Comparison of ENCODE assay signal across 11 cellular contexts in genomic region chr19:17889609-17890214, GRCh38. TPM values are rescaled to one million over a fixed set of nuclear protein-coding genes. Genes with fewer than 3 reads are reported as not detected.
DNase-seq lines count a peak whose midpoint lies in the region; ATAC-seq, FAIRE-seq and TF ChIP-seq lines count a peak whose summit lies in the region.
"Had no signal": no experiment of that assay in that cellular context is flagged by ENCODE, and none has a peak within 500 bp of the region (broad histone marks: within the 10 kb centered on the region; RNA-seq: fewer than 3 reads in every experiment).

No MANE protein-coding gene starts in this region.

- in situ Hi-C loops in astrocyte of the cerebellum (cut with HindIII; ENCODE audit: low sequenced_read_pairs) = no loop called here
- in situ Hi-C loops in HepG2 (cut with HindIII; ENCODE audit: extremely low pct_ligation_motif_present, low pct_unique_long_range_greater_than_20kb) = no loop called here

- no peak overlapping the region for H3K4me3 ChIP-seq in DND-41 (ENCODE audit: low read depth in 1 of 2, low read length in 2 of 2)
- no peak overlapping the region for H3K4me3 ChIP-seq in astrocyte of the cerebellum (ENCODE audit: low read depth, low read length)
- no peak overlapping the region for H3K4me3 ChIP-seq in HepG2 (replicated peaks in 1 of 3; ENCODE audit: insufficient read depth in 1 of 3, low read depth in 2 of 3, low read length in 3 of 3)
- H3K4me3 ChIP-seq: gastroesophageal sphincter had no signal

- intact Hi-C loops in HepG2 (cut with micrococcal nuclease; ENCODE audit: unreplicated experiment) = no loop called here

- TF ChIP-seq CTCF in DND-41 (IDR thresholded peaks at IDR 0.05; ENCODE audit: borderline replicate concordance, extremely low read depth, low read length, poor library complexity, severe bottlenecking) (no peak), astrocyte of the cerebellum (IDR thresholded peaks at IDR 0.05; ENCODE audit: low read depth, low read length, missing control alignments) (no peak), HepG2 (CRISPR knock-in tag; IDR thresholded peaks at IDR 0.05) (no peak), GM10248 (IDR thresholded peaks at IDR 0.05; ENCODE audit: control extremely low read depth, extremely low read depth, low read depth, missing control alignments) (no peak)

- CTCF ChIA-PET in HepG2 (lab: Yijun Ruan, JAX; ENCODE audit: low intra/inter-chr PET ratio, low total read pairs) (no interaction called here), GM10248 (lab: Yijun Ruan, JAX) (interaction anchor here (1.0 to 2.8 kb wide), 2 partner anchors 43 to 48 kb away, joined by 3 to 9 read pairs; partner anchors contain the start of gene CCDC124)

- no peak for FAIRE-seq in HepG2 (lab: Jason Lieb, UNC)

- no peak for TF ChIP-seq POLR2A in HepG2 (IDR thresholded peaks at IDR 0.05; ENCODE audit: insufficient read depth in 1 of 2, low read depth in 2 of 2, low read length in 2 of 2)

- no TSS peak for BruUV-seq in HepG2 (replicated peaks; lab: Mats Ljungman, UMichigan)

- no peaks in the 10 kb centered on the region for H3K27me3 ChIP-seq in DND-41 (ENCODE audit: insufficient read depth, low read length, poor library complexity)
- peaks cover 0 to 3% of the 10 kb centered on the region in 2 experiments; a peak in 3 of 5 replicates for H3K27me3 ChIP-seq in HepG2 (ENCODE audit: control insufficient read depth in 1 of 2, insufficient read depth in 2 of 2, low read length in 2 of 2)

- H3K79me2 ChIP-seq in DND-41 (ENCODE audit: insufficient read depth, low read length) = no peaks in the 10 kb centered on the region
- H3K79me2 ChIP-seq in HepG2 (ENCODE audit: insufficient read depth, low read length) = no peaks in the 10 kb centered on the region
- H3K79me2 ChIP-seq: parathyroid adenoma had no signal

- TF ChIP-seq RAD21 in HepG2 (CRISPR knock-in tag; IDR thresholded peaks at IDR 0.05) = no peak

- 12% methylated on average over 16 of the region's 18 CpGs for WGBS in HepG2 (ENCODE audit: low lambda C conversion rate)

- TF ChIP-seq EP300 in HepG2 (IDR thresholded peaks at IDR 0.05; ENCODE audit: low read depth in 2 of 2, low read length in 2 of 2) (no peak), HepG2 (CRISPR knock-in tag; IDR thresholded peaks at IDR 0.05; ENCODE audit: borderline replicate concordance) (no peak)

- POLR2A ChIA-PET in HepG2 (lab: Yijun Ruan, JAX) = interaction anchor here (0.7 kb wide), 1 partner anchor 30 kb away, joined by 3 read pairs; the partner anchor contains the start of gene RPL18A
- POLR2A ChIA-PET in GM10248 (lab: Yijun Ruan, JAX) = no interaction called here

- H3K4me1 ChIP-seq in DND-41 (ENCODE audit: insufficient read depth, low read length) = no peaks in the 10 kb centered on the region
- H3K4me1 ChIP-seq in HepG2 (ENCODE audit: insufficient read depth, low read length) = no peaks in the 10 kb centered on the region
- H3K4me1 ChIP-seq: gastroesophageal sphincter, parathyroid adenoma had no signal

- H3K4me2 ChIP-seq in DND-41 (ENCODE audit: insufficient read depth, low read length) = no peak overlapping the region
- no peak overlapping the region for H3K4me2 ChIP-seq in HepG2 (ENCODE audit: low read depth, low read length)

- peak; percentile 65 for DNase-seq in DND-41
- DNase-seq in LHCN-M2 (ENCODE audit: low read depth) = peak; percentile 33
- DNase-seq in astrocyte of the cerebellum (ENCODE audit: low read depth) = peak; percentile 32
- peak; percentile 32 for DNase-seq in HepG2 (ENCODE audit: low spot score)
- no peak for DNase-seq in DMS79 (lab: John Stamatoyannopoulos, UW)
- no peak for DNase-seq in GM10248 (ENCODE audit: extremely low spot score)
- DNase-seq: activated gamma-delta T cell had no signal

- no peak overlapping the region for H3K27ac ChIP-seq in DND-41 (ENCODE audit: low read length)
- H3K27ac ChIP-seq in HepG2 (ENCODE audit: extremely low read length, insufficient read depth, low read length) = no peak overlapping the region
- H3K27ac ChIP-seq: gastroesophageal sphincter, parathyroid adenoma had no signal

- H3K9ac ChIP-seq in DND-41 (ENCODE audit: low read depth, low read length) = no peak overlapping the region
- no peak overlapping the region for H3K9ac ChIP-seq in HepG2 (ENCODE audit: insufficient read depth, low read depth, low read length)
- H3K9ac ChIP-seq: parathyroid adenoma had no signal

- no peak overlapping the region for H2AFZ ChIP-seq in DND-41 (ENCODE audit: low read depth, low read length)
- no peak overlapping the region for H2AFZ ChIP-seq in HepG2 (ENCODE audit: low read length)
- H2AFZ ChIP-seq: parathyroid adenoma had no signal

- ATAC-seq in DND-41 (ENCODE audit: insufficient read depth, low read depth) = peak; percentile 80
- peak; percentile 70 for ATAC-seq in HepG2
- ATAC-seq in GM21515 (IDR thresholded peaks at IDR 0.05; ENCODE audit: unreplicated experiment) = no peak
- no peak for ATAC-seq in HG03139 (IDR thresholded peaks at IDR 0.05; ENCODE audit: unreplicated experiment)
- ATAC-seq: gastroesophageal sphincter had no signal

- H4K20me1 ChIP-seq in DND-41 (ENCODE audit: insufficient read depth, low read length) (no peaks in the 10 kb centered on the region), HepG2 (ENCODE audit: insufficient read depth, low read length) (no peaks in the 10 kb centered on the region)

- no peaks in the 10 kb centered on the region for H3K9me3 ChIP-seq in DND-41 (ENCODE audit: insufficient read depth, low read length, severe bottlenecking)
- H3K9me3 ChIP-seq in HepG2 (ENCODE audit: low read length) = no peaks in the 10 kb centered on the region
- H3K9me3 ChIP-seq: gastroesophageal sphincter had no signal

- H3K36me3 ChIP-seq in DND-41 (ENCODE audit: insufficient read depth, low read length) (no peaks in the 10 kb centered on the region), HepG2 (replicated peaks in 1 of 2; ENCODE audit: control insufficient read depth in 1 of 2, insufficient read depth in 2 of 2, low read length in 2 of 2) (no peaks in the 10 kb centered on the region)
- H3K36me3 ChIP-seq: gastroesophageal sphincter had no signal

RNA-seq across cellular contexts. Expression of gene SLC5A5, which starts 18.0 kb away (rescaled TPM):
- total RNA-seq in LHCN-M2 (2014; rRNA removed) (not detected in 2 replicates), HepG2 (2016; rRNA removed; fragmentation: Illumina TruSeq; extraction: Trizol) (not detected in 2 replicates)
- polyA plus RNA-seq in LHCN-M2 (2012) = not detected
- not detected in 2 replicates for total RNA-seq in HepG2 (2016; cell fraction: cytosol; rRNA removed; fragmentation: Illumina TruSeq; extraction: Trizol; ENCODE audit: low read depth)
- total RNA-seq in HepG2 (2016; cell fraction: insoluble cytoplasmic fraction; rRNA removed; fragmentation: Illumina TruSeq; extraction: Trizol) = not detected in 2 replicates
- not detected in 2 replicates for total RNA-seq in HepG2 (2016; cell fraction: membrane; rRNA removed; fragmentation: Illumina TruSeq; extraction: Trizol)
- not detected in 2 replicates for total RNA-seq in HepG2 (2016; cell fraction: nucleus; rRNA removed; fragmentation: Illumina TruSeq; extraction: Trizol)
- not detected in 2 replicates for polyA plus RNA-seq in HepG2 (2011; rRNA removed)
- polyA plus RNA-seq in HepG2 (2011; cell fraction: cytosol; rRNA removed) = not detected in 2 replicates
- polyA plus RNA-seq in HepG2 (2011; cell fraction: nucleus; rRNA removed) = not detected in 2 replicates
- polyA plus RNA-seq in HepG2 (2012) = not detected in 2 replicates
- not detected in 2 replicates for polyA plus RNA-seq in HepG2 (2016; cell fraction: cytosol; fragmentation: Illumina TruSeq; extraction: Trizol; ENCODE audit: low read depth)
- polyA plus RNA-seq in HepG2 (2016; cell fraction: insoluble cytoplasmic fraction; fragmentation: Illumina TruSeq; extraction: Trizol; ENCODE audit: low read depth) = not detected in 2 replicates
- not detected in 2 replicates for polyA plus RNA-seq in HepG2 (2016; cell fraction: membrane; fragmentation: Illumina TruSeq; extraction: Trizol; ENCODE audit: low read depth)
- not detected in 2 replicates for polyA plus RNA-seq in HepG2 (2016; cell fraction: nucleus; fragmentation: Illumina TruSeq; extraction: Trizol; ENCODE audit: insufficient read depth, low read depth)
- 0.06 and 0.09 TPM in 2 replicates for polyA minus RNA-seq in HepG2 (2011; rRNA and poly(A)+ RNA removed; ENCODE audit: low replicate concordance)
- not detected in 2 replicates for polyA minus RNA-seq in HepG2 (2011; cell fraction: cytosol; rRNA and poly(A)+ RNA removed)
- polyA minus RNA-seq in HepG2 (2011; cell fraction: nucleus; rRNA and poly(A)+ RNA removed) = not detected in 2 replicates

RNA-seq across cellular contexts. Expression of gene RPL18A, which starts 30.0 kb away (rescaled TPM):
- total RNA-seq in LHCN-M2 (2014; rRNA removed) (953 and 1,102 TPM in 2 replicates), HepG2 (2016; rRNA removed; fragmentation: Illumina TruSeq; extraction: Trizol) (1,471 and 1,490 TPM in 2 replicates)
- 1,863 TPM for polyA plus RNA-seq in LHCN-M2 (2012)
- total RNA-seq in HepG2 (2016; cell fraction: cytosol; rRNA removed; fragmentation: Illumina TruSeq; extraction: Trizol; ENCODE audit: low read depth) = 3,356 and 3,471 TPM in 2 replicates
- 1,484 and 1,563 TPM in 2 replicates for total RNA-seq in HepG2 (2016; cell fraction: insoluble cytoplasmic fraction; rRNA removed; fragmentation: Illumina TruSeq; extraction: Trizol)
- 4,403 and 4,828 TPM in 2 replicates for total RNA-seq in HepG2 (2016; cell fraction: membrane; rRNA removed; fragmentation: Illumina TruSeq; extraction: Trizol)
- total RNA-seq in HepG2 (2016; cell fraction: nucleus; rRNA removed; fragmentation: Illumina TruSeq; extraction: Trizol) = 550 and 622 TPM in 2 replicates
- 2,004 and 2,232 TPM in 2 replicates for polyA plus RNA-seq in HepG2 (2011; rRNA removed)
- polyA plus RNA-seq in HepG2 (2011; cell fraction: cytosol; rRNA removed) = 2,519 and 3,516 TPM in 2 replicates
- 865 and 944 TPM in 2 replicates for polyA plus RNA-seq in HepG2 (2011; cell fraction: nucleus; rRNA removed)
- polyA plus RNA-seq in HepG2 (2012) = 2,311 and 3,663 TPM in 2 replicates
- polyA plus RNA-seq in HepG2 (2016; cell fraction: cytosol; fragmentation: Illumina TruSeq; extraction: Trizol; ENCODE audit: low read depth) = 5,329 and 5,962 TPM in 2 replicates
- polyA plus RNA-seq in HepG2 (2016; cell fraction: insoluble cytoplasmic fraction; fragmentation: Illumina TruSeq; extraction: Trizol; ENCODE audit: low read depth) = 2,198 and 2,250 TPM in 2 replicates
- 6,513 and 6,759 TPM in 2 replicates for polyA plus RNA-seq in HepG2 (2016; cell fraction: membrane; fragmentation: Illumina TruSeq; extraction: Trizol; ENCODE audit: low read depth)
- 1,298 and 1,347 TPM in 2 replicates for polyA plus RNA-seq in HepG2 (2016; cell fraction: nucleus; fragmentation: Illumina TruSeq; extraction: Trizol; ENCODE audit: insufficient read depth, low read depth)
- polyA minus RNA-seq in HepG2 (2011; rRNA and poly(A)+ RNA removed; ENCODE audit: low replicate concordance) = 547 and 652 TPM in 2 replicates
- polyA minus RNA-seq in HepG2 (2011; cell fraction: cytosol; rRNA and poly(A)+ RNA removed) = 819 and 843 TPM in 2 replicates
- polyA minus RNA-seq in HepG2 (2011; cell fraction: nucleus; rRNA and poly(A)+ RNA removed) = 236 and 251 TPM in 2 replicates

RNA-seq across cellular contexts. Expression of gene JAK3, which starts 41.9 kb away (rescaled TPM):
- total RNA-seq in LHCN-M2 (2014; rRNA removed) (0.45 TPM in 1 of 2 replicates, not detected in the other), HepG2 (2016; rRNA removed; fragmentation: Illumina TruSeq; extraction: Trizol) (2.8 and 3.4 TPM in 2 replicates)
- 0.05 TPM for polyA plus RNA-seq in LHCN-M2 (2012)
- total RNA-seq in HepG2 (2016; cell fraction: cytosol; rRNA removed; fragmentation: Illumina TruSeq; extraction: Trizol; ENCODE audit: low read depth) = 1.2 and 1.3 TPM in 2 replicates
- total RNA-seq in HepG2 (2016; cell fraction: insoluble cytoplasmic fraction; rRNA removed; fragmentation: Illumina TruSeq; extraction: Trizol) = 2.5 and 3.4 TPM in 2 replicates
- total RNA-seq in HepG2 (2016; cell fraction: membrane; rRNA removed; fragmentation: Illumina TruSeq; extraction: Trizol) = 0.72 and 1.3 TPM in 2 replicates
- 4.4 and 4.8 TPM in 2 replicates for total RNA-seq in HepG2 (2016; cell fraction: nucleus; rRNA removed; fragmentation: Illumina TruSeq; extraction: Trizol)
- 18.6 and 30.1 TPM in 2 replicates for polyA plus RNA-seq in HepG2 (2011; rRNA removed)
- polyA plus RNA-seq in HepG2 (2011; cell fraction: cytosol; rRNA removed) = 8.8 and 10.2 TPM in 2 replicates
- polyA plus RNA-seq in HepG2 (2011; cell fraction: nucleus; rRNA removed) = 106 and 107 TPM in 2 replicates
- 6.1 and 10.2 TPM in 2 replicates for polyA plus RNA-seq in HepG2 (2012)
- polyA plus RNA-seq in HepG2 (2016; cell fraction: cytosol; fragmentation: Illumina TruSeq; extraction: Trizol; ENCODE audit: low read depth) = 0.15 and 0.17 TPM in 2 replicates
- polyA plus RNA-seq in HepG2 (2016; cell fraction: insoluble cytoplasmic fraction; fragmentation: Illumina TruSeq; extraction: Trizol; ENCODE audit: low read depth) = 1.3 and 1.7 TPM in 2 replicates
- 0.35 and 0.45 TPM in 2 replicates for polyA plus RNA-seq in HepG2 (2016; cell fraction: membrane; fragmentation: Illumina TruSeq; extraction: Trizol; ENCODE audit: low read depth)
- polyA plus RNA-seq in HepG2 (2016; cell fraction: nucleus; fragmentation: Illumina TruSeq; extraction: Trizol; ENCODE audit: insufficient read depth, low read depth) = 10.2 and 12.3 TPM in 2 replicates
- 1.7 and 37.2 TPM in 2 replicates for polyA minus RNA-seq in HepG2 (2011; rRNA and poly(A)+ RNA removed; ENCODE audit: low replicate concordance)
- 13.1 and 19.0 TPM in 2 replicates for polyA minus RNA-seq in HepG2 (2011; cell fraction: cytosol; rRNA and poly(A)+ RNA removed)
- 23.9 and 29.3 TPM in 2 replicates for polyA minus RNA-seq in HepG2 (2011; cell fraction: nucleus; rRNA and poly(A)+ RNA removed)

RNA-seq across cellular contexts. Expression of gene CCDC124, which starts 43.1 kb away (rescaled TPM):
- 60.8 and 62.1 TPM in 2 replicates for total RNA-seq in LHCN-M2 (2014; rRNA removed)
- 167 TPM for polyA plus RNA-seq in LHCN-M2 (2012)
- total RNA-seq in HepG2 (2016; rRNA removed; fragmentation: Illumina TruSeq; extraction: Trizol) = 14.9 and 16.3 TPM in 2 replicates
- 6.7 and 9.1 TPM in 2 replicates for total RNA-seq in HepG2 (2016; cell fraction: cytosol; rRNA removed; fragmentation: Illumina TruSeq; extraction: Trizol; ENCODE audit: low read depth)
- total RNA-seq in HepG2 (2016; cell fraction: insoluble cytoplasmic fraction; rRNA removed; fragmentation: Illumina TruSeq; extraction: Trizol) = 14.7 and 17.6 TPM in 2 replicates
- 9.9 and 10.4 TPM in 2 replicates for total RNA-seq in HepG2 (2016; cell fraction: membrane; rRNA removed; fragmentation: Illumina TruSeq; extraction: Trizol)
- total RNA-seq in HepG2 (2016; cell fraction: nucleus; rRNA removed; fragmentation: Illumina TruSeq; extraction: Trizol) = 6.7 and 7.8 TPM in 2 replicates
- polyA plus RNA-seq in HepG2 (2011; rRNA removed) = 20.3 and 24.8 TPM in 2 replicates
- 24.8 and 40.2 TPM in 2 replicates for polyA plus RNA-seq in HepG2 (2011; cell fraction: cytosol; rRNA removed)
- 31.4 and 34.6 TPM in 2 replicates for polyA plus RNA-seq in HepG2 (2011; cell fraction: nucleus; rRNA removed)
- polyA plus RNA-seq in HepG2 (2012) = 21.1 and 25.1 TPM in 2 replicates
- 36.5 and 41.3 TPM in 2 replicates for polyA plus RNA-seq in HepG2 (2016; cell fraction: cytosol; fragmentation: Illumina TruSeq; extraction: Trizol; ENCODE audit: low read depth)
- 54.0 and 60.8 TPM in 2 replicates for polyA plus RNA-seq in HepG2 (2016; cell fraction: insoluble cytoplasmic fraction; fragmentation: Illumina TruSeq; extraction: Trizol; ENCODE audit: low read depth)
- 31.7 and 32.3 TPM in 2 replicates for polyA plus RNA-seq in HepG2 (2016; cell fraction: membrane; fragmentation: Illumina TruSeq; extraction: Trizol; ENCODE audit: low read depth)
- polyA plus RNA-seq in HepG2 (2016; cell fraction: nucleus; fragmentation: Illumina TruSeq; extraction: Trizol; ENCODE audit: insufficient read depth, low read depth) = 52.6 and 53.1 TPM in 2 replicates
- 6.4 and 9.9 TPM in 2 replicates for polyA minus RNA-seq in HepG2 (2011; rRNA and poly(A)+ RNA removed; ENCODE audit: low replicate concordance)
- 5.2 and 6.7 TPM in 2 replicates for polyA minus RNA-seq in HepG2 (2011; cell fraction: cytosol; rRNA and poly(A)+ RNA removed)
- 3.7 and 8.7 TPM in 2 replicates for polyA minus RNA-seq in HepG2 (2011; cell fraction: nucleus; rRNA and poly(A)+ RNA removed)

Comparison
In these comparisons a context has a peak if more than half of its experiments do, and no peak if none do; other contexts are left out.
1. ATAC-seq: peak in DND-41 (single experiment) and HepG2 (single experiment); none in GM21515 (single experiment) and HG03139 (single experiment).
2. DNase-seq: peak in DND-41 (single experiment), LHCN-M2 (single experiment), astrocyte of the cerebellum (single experiment) and HepG2 (single experiment); none in DMS79 (single experiment) and GM10248 (single experiment).